In the genomic region with DNA sequence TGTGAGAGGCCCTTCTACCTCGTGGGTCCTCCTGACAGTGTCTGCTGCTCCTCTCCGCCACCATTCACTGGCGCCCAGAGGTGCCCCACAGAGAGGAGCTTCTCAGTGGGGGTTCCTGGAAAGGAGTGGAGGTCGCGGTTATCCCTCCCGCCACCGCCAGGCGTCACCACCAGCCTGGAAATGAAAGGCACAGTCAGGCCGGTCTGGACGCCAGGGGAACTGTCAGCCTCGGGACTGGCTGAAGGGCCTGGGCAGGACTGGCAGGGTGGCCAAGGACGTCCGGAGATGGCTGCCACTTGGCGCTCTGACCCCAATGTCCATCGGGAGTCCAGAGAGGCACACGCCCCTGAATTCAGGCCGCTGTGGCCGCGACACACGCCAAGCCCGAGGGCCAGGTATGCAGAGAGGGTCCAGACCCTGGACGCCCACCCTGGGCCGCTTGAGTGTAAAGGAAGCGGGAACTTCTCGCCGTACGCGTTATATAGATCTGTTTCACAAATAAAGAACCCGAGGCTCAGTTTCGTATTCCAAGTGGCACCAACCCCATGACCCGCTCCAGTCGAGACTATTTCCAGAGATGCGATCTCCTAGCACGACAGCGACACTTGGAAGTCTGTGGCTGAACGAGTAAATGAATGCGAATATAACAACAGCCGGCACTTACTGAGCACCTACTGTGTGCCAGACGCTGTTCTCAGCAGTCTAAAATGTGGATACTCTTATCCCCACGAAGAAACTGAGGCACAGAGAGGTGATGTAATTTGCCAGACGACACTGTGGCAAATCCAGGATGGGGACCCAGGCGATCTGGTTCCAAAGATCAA, we compare ENCODE assay signal across 8 cellular contexts. TPM values are rescaled to one million over a fixed set of nuclear protein-coding genes. Genes with fewer than 3 reads are reported as not detected.
DNase-seq lines count a peak whose midpoint lies in the region; ATAC-seq and TF ChIP-seq lines count a peak whose summit lies in the region.

No MANE protein-coding gene starts in this region.

- peak overlapping the region; percentile 62 for H3K4me3 Mint-ChIP-seq in CD8-positive, alpha-beta T cell

- H3K4me1 ChIP-seq in CD8-positive, alpha-beta T cell (ENCODE audit: insufficient read depth, low read length): peaks cover 12% of the 10 kb centered on the region
- H3K4me1 ChIP-seq in colonic mucosa: peaks cover 3% of the 10 kb centered on the region

- no peak overlapping the region for H3K27ac Mint-ChIP-seq in CD8-positive, alpha-beta T cell

- H3K27ac ChIP-seq in CD8-positive, alpha-beta T cell (ENCODE audit: low read depth, low read length): no peak overlapping the region
- H3K27ac ChIP-seq in colonic mucosa: no peak overlapping the region

- POLR2A ChIA-PET in CD8-positive, alpha-beta T cell (lab: Charles Lee): interaction anchor here (1.0 kb wide), 1 partner anchor 140 kb away, joined by 4 read pairs; no protein-coding TSS in a partner anchor

- intact Hi-C loops in CD8-positive, alpha-beta T cell (cut with DNase I, micrococcal nuclease): loop anchor here in 1 of 2 experiments (1.0 kb wide), 2 partner anchors 283 to 430 kb away; no protein-coding TSS in a partner anchor
- intact Hi-C loops in colonic mucosa (cut with DNase I): loop anchor here (1.0 to 5.0 kb wide), 2 partner anchors 127 to 429 kb away; partner anchors contain the start of gene DLX3

- CTCF ChIA-PET in CD8-positive, alpha-beta T cell (lab: Charles Lee): interaction anchor here (0.7 to 23.3 kb wide), 28 partner anchors 9 to 438 kb away, joined by 3 to 542 read pairs (median 4); partner anchors contain the start of gene SLC35B1

- H3K27me3 ChIP-seq in CD8-positive, alpha-beta T cell (ENCODE audit: insufficient read depth, low read length): no peaks in the 10 kb centered on the region
- H3K27me3 ChIP-seq in colonic mucosa: no peaks in the 10 kb centered on the region

- ATAC-seq in CD8-positive, alpha-beta T cell: peak; percentile 59
- peak; percentile 89 for ATAC-seq in left lobe of liver
- no peak for ATAC-seq in HG02759 (IDR thresholded peaks at IDR 0.05; ENCODE audit: unreplicated experiment)

- peak; percentile 96 for TF ChIP-seq CTCF in CD8-positive, alpha-beta T cell (IDR thresholded peaks at IDR 0.05)
- TF ChIP-seq CTCF in colonic mucosa (IDR thresholded peaks at IDR 0.05): peak; percentile 96

- no peaks in the 10 kb centered on the region for H3K36me3 Mint-ChIP-seq in CD8-positive, alpha-beta T cell

- peak; percentile 69 to 91 (median 78) for DNase-seq in CD8-positive, alpha-beta T cell
- DNase-seq in HCEC 1CT (peak; percentile 73), NCI-H345 (lab: John Stamatoyannopoulos, UW) (peak; percentile 74), colonic mucosa (peak; percentile 90), left lobe of liver (ENCODE audit: low spot score) (peak; percentile 90)
- DNase-seq in activated CD4-positive, alpha-beta T cell treated with anti-CD3 and anti-CD28 coated beads for 4 hours: peak; percentile 71 to 84
- peak; percentile 79 to 86 for DNase-seq in stimulated activated CD4-positive, alpha-beta T cell treated with anti-CD3 and anti-CD28 coated beads, Interleukin-1b, Interleukin-23, amount 100 ng/mL, for 4 hours (ENCODE audit: low read depth in 2 of 2)

- H3K9me3 ChIP-seq in CD8-positive, alpha-beta T cell (ENCODE audit: low read length): no peaks in the 10 kb centered on the region
- no peaks in the 10 kb centered on the region for H3K9me3 ChIP-seq in colonic mucosa

- H3K36me3 ChIP-seq in CD8-positive, alpha-beta T cell (ENCODE audit: insufficient read depth, low read length): no peaks in the 10 kb centered on the region
- H3K36me3 ChIP-seq in colonic mucosa: no peaks in the 10 kb centered on the region

- peak overlapping the region; percentile 38 to 40 for H3K9ac ChIP-seq in colonic mucosa (ENCODE audit: low read depth in 2 of 2, low read length in 2 of 2)

- H3K9me3 Mint-ChIP-seq in CD8-positive, alpha-beta T cell: no peaks in the 10 kb centered on the region

- H3K27me3 Mint-ChIP-seq in CD8-positive, alpha-beta T cell (ENCODE audit: low read depth): peaks cover 12% of the 10 kb centered on the region

- H3K4me1 Mint-ChIP-seq in CD8-positive, alpha-beta T cell (ENCODE audit: low read depth): peaks cover 8% of the 10 kb centered on the region

- peak overlapping the region; percentile 25 for H3K4me3 ChIP-seq in CD8-positive, alpha-beta T cell (ENCODE audit: low read depth, low read length)
- H3K4me3 ChIP-seq in colonic mucosa: peak overlapping the region; percentile 29

RNA-seq across cellular contexts. Expression of gene NXPH3, which starts 7.6 kb away (rescaled TPM):
- total RNA-seq in CD8-positive, alpha-beta T cell: not detected
- total RNA-seq in colonic mucosa (1 to 10 TPM in 1 of 2 donors, under 1 TPM in 1; 0.42 to 2.1 TPM), left lobe of liver (0.08 TPM)
